1 cellular context compared by ENCODE assay signal in the genomic region with DNA sequence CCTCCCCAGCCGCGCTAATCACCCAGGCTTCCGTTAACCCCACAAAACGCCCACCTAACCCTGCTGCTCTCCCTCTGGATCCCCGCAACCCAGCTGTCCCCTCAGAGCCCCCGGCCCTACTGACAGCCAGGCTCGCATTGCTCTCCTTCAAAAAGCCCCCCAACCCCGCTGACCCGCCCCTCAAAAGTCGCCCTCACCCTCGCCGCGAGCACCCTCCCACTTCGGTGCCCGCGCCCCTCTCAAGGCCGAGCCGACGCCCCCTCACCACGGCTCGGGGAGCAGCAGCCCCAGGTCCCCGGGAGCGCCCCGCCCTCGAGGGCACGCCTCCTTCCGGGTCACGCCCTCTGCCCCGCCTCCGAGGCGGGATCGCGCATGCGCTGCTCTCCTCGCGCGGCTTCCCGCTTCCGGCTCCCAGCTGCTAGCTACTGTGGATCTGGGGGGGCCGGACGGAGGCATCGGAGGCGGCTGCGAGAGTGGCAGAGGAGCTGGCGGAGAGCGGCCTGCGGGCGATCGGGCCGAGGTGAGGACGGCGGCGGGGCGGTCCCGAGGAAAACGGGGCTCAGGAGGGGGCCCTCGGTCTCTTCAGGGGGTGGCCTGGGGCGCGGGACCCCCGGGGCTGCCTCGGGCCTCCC.
TF ChIP-seq lines count a peak whose summit lies in the region.

No MANE protein-coding gene starts in this region.

TF ChIP-seq in HepG2, 621 proteins besides CTCF, POLR2A, EP300 and RAD21 (continued from another document and continues in another):
- TF ChIP-seq ZNF570 (CRISPR knock-in tag; IDR thresholded peaks at IDR 0.05; ENCODE audit: borderline replicate concordance) (no peak), ZNF550 (CRISPR knock-in tag; IDR thresholded peaks at IDR 0.05; ENCODE audit: borderline replicate concordance) (no peak), SRSF4 (IDR thresholded peaks at IDR 0.05; ENCODE audit: low read depth, low read length, poor library complexity, severe bottlenecking) (no peak), KLF15 (CRISPR knock-in tag; IDR thresholded peaks at IDR 0.05; ENCODE audit: borderline replicate concordance) (no peak), ZNF598 (CRISPR knock-in tag; IDR thresholded peaks at IDR 0.05; ENCODE audit: borderline replicate concordance) (no peak), ISX (CRISPR knock-in tag; conservative IDR thresholded peaks at IDR 0.05) (no peak), STAT5B (CRISPR knock-in tag; IDR thresholded peaks at IDR 0.05) (no peak), TBX2 (CRISPR knock-in tag; IDR thresholded peaks at IDR 0.05; ENCODE audit: borderline replicate concordance) (no peak; the same call in 1 of the 2 replicates), REPIN1 (CRISPR knock-in tag; IDR thresholded peaks at IDR 0.05; ENCODE audit: borderline replicate concordance, low read depth) (no peak), ZNF782 (CRISPR knock-in tag; IDR thresholded peaks at IDR 0.05; ENCODE audit: borderline replicate concordance) (no peak), ZNF773 (CRISPR knock-in tag; IDR thresholded peaks at IDR 0.05; ENCODE audit: borderline replicate concordance) (no peak), SALL2 (CRISPR knock-in tag; IDR thresholded peaks at IDR 0.05) (0 out of 2 replicates have a peak, but pooled peaks have one; percentile 11), CCDC6 (CRISPR knock-in tag; IDR thresholded peaks at IDR 0.05) (no peak), NFKBIZ (CRISPR knock-in tag; IDR thresholded peaks at IDR 0.05) (no peak), SUZ12 (IDR thresholded peaks at IDR 0.05; ENCODE audit: low read depth, low read length) (no peak), ZNF484 (CRISPR knock-in tag; IDR thresholded peaks at IDR 0.05; ENCODE audit: borderline replicate concordance, low read depth) (no peak), ZNF496 (CRISPR knock-in tag; IDR thresholded peaks at IDR 0.05; ENCODE audit: insufficient replicate concordance) (no peak), ESRRA (CRISPR knock-in tag; IDR thresholded peaks at IDR 0.05; ENCODE audit: low read depth) (no peak), GZF1 (CRISPR knock-in tag; IDR thresholded peaks at IDR 0.05) (no peak), ZBTB38 (CRISPR knock-in tag; IDR thresholded peaks at IDR 0.05) (peak; percentile 40; the same call in 1 of the 2 replicates), ZNF674 (CRISPR knock-in tag; IDR thresholded peaks at IDR 0.05; ENCODE audit: low read depth) (no peak), GFI1 (CRISPR knock-in tag; IDR thresholded peaks at IDR 0.05; ENCODE audit: borderline replicate concordance) (no peak), KLF9 (CRISPR knock-in tag; IDR thresholded peaks at IDR 0.05; ENCODE audit: low read depth) (peak; percentile 65; the same call in 1 of the 2 replicates), MIER3 (CRISPR knock-in tag; IDR thresholded peaks at IDR 0.05; ENCODE audit: borderline replicate concordance) (peak; percentile 34; the same call in 1 of the 2 replicates), WIZ (CRISPR knock-in tag; IDR thresholded peaks at IDR 0.05) (no peak), ZNF83 (CRISPR knock-in tag; IDR thresholded peaks at IDR 0.05; ENCODE audit: borderline replicate concordance) (0 out of 2 replicates have a peak, but pooled peaks have one; percentile 46), BCL6 (CRISPR knock-in tag; IDR thresholded peaks at IDR 0.05) (no peak), CHCHD3 (CRISPR knock-in tag; IDR thresholded peaks at IDR 0.05) (no peak), HNF4A (CRISPR knock-in tag; IDR thresholded peaks at IDR 0.05) (no peak), PCBP2 (optimal IDR thresholded peaks at IDR 0.05; ENCODE audit: low read depth, low read length, poor library complexity, severe bottlenecking) (no peak), ZFP36L1 (CRISPR knock-in tag; IDR thresholded peaks at IDR 0.05) (no peak), NFKB2 (CRISPR knock-in tag; IDR thresholded peaks at IDR 0.05; ENCODE audit: borderline replicate concordance) (no peak)
- TF ChIP-seq, protein P1, sequence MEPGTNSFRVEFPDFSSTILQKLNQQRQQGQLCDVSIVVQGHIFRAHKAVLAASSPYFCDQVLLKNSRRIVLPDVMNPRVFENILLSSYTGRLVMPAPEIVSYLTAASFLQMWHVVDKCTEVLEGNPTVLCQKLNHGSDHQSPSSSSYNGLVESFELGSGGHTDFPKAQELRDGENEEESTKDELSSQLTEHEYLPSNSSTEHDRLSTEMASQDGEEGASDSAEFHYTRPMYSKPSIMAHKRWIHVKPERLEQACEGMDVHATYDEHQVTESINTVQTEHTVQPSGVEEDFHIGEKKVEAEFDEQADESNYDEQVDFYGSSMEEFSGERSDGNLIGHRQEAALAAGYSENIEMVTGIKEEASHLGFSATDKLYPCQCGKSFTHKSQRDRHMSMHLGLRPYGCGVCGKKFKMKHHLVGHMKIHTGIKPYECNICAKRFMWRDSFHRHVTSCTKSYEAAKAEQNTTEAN (CRISPR knock-in tag; conservative IDR thresholded peaks at IDR 0.05): no peak
- TF ChIP-seq, protein P2, sequence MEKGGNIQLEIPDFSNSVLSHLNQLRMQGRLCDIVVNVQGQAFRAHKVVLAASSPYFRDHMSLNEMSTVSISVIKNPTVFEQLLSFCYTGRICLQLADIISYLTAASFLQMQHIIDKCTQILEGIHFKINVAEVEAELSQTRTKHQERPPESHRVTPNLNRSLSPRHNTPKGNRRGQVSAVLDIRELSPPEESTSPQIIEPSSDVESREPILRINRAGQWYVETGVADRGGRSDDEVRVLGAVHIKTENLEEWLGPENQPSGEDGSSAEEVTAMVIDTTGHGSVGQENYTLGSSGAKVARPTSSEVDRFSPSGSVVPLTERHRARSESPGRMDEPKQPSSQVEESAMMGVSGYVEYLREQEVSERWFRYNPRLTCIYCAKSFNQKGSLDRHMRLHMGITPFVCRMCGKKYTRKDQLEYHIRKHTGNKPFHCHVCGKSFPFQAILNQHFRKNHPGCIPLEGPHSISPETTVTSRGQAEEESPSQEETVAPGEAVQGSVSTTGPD (CRISPR knock-in tag; IDR thresholded peaks at IDR 0.05): no peak
- TF ChIP-seq, protein P3, sequence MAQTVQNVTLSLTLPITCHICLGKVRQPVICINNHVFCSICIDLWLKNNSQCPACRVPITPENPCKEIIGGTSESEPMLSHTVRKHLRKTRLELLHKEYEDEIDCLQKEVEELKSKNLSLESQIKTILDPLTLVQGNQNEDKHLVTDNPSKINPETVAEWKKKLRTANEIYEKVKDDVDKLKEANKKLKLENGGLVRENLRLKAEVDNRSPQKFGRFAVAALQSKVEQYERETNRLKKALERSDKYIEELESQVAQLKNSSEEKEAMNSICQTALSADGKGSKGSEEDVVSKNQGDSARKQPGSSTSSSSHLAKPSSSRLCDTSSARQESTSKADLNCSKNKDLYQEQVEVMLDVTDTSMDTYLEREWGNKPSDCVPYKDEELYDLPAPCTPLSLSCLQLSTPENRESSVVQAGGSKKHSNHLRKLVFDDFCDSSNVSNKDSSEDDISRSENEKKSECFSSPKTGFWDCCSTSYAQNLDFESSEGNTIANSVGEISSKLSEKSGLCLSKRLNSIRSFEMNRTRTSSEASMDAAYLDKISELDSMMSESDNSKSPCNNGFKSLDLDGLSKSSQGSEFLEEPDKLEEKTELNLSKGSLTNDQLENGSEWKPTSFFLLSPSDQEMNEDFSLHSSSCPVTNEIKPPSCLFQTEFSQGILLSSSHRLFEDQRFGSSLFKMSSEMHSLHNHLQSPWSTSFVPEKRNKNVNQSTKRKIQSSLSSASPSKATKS (CRISPR knock-in tag; IDR thresholded peaks at IDR 0.05): no peak
- TF ChIP-seq, protein P4, sequence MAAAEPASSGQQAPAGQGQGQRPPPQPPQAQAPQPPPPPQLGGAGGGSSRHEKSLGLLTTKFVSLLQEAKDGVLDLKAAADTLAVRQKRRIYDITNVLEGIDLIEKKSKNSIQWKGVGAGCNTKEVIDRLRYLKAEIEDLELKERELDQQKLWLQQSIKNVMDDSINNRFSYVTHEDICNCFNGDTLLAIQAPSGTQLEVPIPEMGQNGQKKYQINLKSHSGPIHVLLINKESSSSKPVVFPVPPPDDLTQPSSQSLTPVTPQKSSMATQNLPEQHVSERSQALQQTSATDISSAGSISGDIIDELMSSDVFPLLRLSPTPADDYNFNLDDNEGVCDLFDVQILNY (CRISPR knock-in tag; conservative IDR thresholded peaks at IDR 0.05): no peak; the same call in 1 of the 2 replicates
- TF ChIP-seq, protein P5, sequence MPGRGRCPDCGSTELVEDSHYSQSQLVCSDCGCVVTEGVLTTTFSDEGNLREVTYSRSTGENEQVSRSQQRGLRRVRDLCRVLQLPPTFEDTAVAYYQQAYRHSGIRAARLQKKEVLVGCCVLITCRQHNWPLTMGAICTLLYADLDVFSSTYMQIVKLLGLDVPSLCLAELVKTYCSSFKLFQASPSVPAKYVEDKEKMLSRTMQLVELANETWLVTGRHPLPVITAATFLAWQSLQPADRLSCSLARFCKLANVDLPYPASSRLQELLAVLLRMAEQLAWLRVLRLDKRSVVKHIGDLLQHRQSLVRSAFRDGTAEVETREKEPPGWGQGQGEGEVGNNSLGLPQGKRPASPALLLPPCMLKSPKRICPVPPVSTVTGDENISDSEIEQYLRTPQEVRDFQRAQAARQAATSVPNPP (CRISPR knock-in tag; IDR thresholded peaks at IDR 0.05): no peak
- TF ChIP-seq, protein P6, sequence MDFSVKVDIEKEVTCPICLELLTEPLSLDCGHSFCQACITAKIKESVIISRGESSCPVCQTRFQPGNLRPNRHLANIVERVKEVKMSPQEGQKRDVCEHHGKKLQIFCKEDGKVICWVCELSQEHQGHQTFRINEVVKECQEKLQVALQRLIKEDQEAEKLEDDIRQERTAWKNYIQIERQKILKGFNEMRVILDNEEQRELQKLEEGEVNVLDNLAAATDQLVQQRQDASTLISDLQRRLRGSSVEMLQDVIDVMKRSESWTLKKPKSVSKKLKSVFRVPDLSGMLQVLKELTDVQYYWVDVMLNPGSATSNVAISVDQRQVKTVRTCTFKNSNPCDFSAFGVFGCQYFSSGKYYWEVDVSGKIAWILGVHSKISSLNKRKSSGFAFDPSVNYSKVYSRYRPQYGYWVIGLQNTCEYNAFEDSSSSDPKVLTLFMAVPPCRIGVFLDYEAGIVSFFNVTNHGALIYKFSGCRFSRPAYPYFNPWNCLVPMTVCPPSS (IDR thresholded peaks at IDR 0.05): no peak
- TF ChIP-seq, protein P7, sequence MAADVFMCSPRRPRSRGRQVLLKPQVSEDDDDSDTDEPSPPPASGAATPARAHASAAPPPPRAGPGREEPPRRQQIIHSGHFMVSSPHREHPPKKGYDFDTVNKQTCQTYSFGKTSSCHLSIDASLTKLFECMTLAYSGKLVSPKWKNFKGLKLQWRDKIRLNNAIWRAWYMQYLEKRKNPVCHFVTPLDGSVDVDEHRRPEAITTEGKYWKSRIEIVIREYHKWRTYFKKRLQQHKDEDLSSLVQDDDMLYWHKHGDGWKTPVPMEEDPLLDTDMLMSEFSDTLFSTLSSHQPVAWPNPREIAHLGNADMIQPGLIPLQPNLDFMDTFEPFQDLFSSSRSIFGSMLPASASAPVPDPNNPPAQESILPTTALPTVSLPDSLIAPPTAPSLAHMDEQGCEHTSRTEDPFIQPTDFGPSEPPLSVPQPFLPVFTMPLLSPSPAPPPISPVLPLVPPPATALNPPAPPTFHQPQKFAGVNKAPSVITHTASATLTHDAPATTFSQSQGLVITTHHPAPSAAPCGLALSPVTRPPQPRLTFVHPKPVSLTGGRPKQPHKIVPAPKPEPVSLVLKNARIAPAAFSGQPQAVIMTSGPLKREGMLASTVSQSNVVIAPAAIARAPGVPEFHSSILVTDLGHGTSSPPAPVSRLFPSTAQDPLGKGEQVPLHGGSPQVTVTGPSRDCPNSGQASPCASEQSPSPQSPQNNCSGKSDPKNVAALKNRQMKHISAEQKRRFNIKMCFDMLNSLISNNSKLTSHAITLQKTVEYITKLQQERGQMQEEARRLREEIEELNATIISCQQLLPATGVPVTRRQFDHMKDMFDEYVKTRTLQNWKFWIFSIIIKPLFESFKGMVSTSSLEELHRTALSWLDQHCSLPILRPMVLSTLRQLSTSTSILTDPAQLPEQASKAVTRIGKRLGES (CRISPR knock-in tag; IDR thresholded peaks at IDR 0.05; ENCODE audit: borderline replicate concordance): no peak
- TF ChIP-seq, protein P8, sequence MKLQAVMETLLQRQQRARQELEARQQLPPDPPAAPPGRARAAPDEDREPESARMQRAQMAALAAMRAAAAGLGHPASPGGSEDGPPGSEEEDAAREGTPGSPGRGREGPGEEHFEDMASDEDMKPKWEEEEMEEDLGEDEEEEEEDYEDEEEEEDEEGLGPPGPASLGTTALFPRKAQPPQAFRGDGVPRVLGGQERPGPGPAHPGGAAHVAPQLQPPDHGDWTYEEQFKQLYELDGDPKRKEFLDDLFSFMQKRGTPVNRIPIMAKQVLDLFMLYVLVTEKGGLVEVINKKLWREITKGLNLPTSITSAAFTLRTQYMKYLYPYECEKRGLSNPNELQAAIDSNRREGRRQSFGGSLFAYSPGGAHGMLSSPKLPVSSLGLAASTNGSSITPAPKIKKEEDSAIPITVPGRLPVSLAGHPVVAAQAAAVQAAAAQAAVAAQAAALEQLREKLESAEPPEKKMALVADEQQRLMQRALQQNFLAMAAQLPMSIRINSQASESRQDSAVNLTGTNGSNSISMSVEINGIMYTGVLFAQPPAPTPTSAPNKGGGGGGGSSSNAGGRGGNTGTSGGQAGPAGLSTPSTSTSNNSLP (IDR thresholded peaks at IDR 0.05; ENCODE audit: low read depth, low read length): no peak
- TF ChIP-seq, protein P9, sequence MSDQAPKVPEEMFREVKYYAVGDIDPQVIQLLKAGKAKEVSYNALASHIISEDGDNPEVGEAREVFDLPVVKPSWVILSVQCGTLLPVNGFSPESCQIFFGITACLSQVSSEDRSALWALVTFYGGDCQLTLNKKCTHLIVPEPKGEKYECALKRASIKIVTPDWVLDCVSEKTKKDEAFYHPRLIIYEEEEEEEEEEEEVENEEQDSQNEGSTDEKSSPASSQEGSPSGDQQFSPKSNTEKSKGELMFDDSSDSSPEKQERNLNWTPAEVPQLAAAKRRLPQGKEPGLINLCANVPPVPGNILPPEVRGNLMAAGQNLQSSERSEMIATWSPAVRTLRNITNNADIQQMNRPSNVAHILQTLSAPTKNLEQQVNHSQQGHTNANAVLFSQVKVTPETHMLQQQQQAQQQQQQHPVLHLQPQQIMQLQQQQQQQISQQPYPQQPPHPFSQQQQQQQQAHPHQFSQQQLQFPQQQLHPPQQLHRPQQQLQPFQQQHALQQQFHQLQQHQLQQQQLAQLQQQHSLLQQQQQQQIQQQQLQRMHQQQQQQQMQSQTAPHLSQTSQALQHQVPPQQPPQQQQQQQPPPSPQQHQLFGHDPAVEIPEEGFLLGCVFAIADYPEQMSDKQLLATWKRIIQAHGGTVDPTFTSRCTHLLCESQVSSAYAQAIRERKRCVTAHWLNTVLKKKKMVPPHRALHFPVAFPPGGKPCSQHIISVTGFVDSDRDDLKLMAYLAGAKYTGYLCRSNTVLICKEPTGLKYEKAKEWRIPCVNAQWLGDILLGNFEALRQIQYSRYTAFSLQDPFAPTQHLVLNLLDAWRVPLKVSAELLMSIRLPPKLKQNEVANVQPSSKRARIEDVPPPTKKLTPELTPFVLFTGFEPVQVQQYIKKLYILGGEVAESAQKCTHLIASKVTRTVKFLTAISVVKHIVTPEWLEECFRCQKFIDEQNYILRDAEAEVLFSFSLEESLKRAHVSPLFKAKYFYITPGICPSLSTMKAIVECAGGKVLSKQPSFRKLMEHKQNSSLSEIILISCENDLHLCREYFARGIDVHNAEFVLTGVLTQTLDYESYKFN (CRISPR knock-in tag; conservative IDR thresholded peaks at IDR 0.05): peak; percentile 35; the same call in 1 of the 2 replicates
- TF ChIP-seq, protein P10, sequence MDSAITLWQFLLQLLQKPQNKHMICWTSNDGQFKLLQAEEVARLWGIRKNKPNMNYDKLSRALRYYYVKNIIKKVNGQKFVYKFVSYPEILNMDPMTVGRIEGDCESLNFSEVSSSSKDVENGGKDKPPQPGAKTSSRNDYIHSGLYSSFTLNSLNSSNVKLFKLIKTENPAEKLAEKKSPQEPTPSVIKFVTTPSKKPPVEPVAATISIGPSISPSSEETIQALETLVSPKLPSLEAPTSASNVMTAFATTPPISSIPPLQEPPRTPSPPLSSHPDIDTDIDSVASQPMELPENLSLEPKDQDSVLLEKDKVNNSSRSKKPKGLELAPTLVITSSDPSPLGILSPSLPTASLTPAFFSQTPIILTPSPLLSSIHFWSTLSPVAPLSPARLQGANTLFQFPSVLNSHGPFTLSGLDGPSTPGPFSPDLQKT (CRISPR knock-in tag; IDR thresholded peaks at IDR 0.05; ENCODE audit: borderline replicate concordance): no peak
